In genomic region chr12:48069253-48069652, GRCh38 we compare ENCODE assay signal across 22 cellular contexts. TPM values are rescaled to one million over a fixed set of nuclear protein-coding genes. Genes with fewer than 3 reads are reported as not detected.
DNase-seq lines count a peak whose midpoint lies in the region; ATAC-seq and TF ChIP-seq lines count a peak whose summit lies in the region.
"Had no signal": no experiment of that assay in that cellular context is flagged by ENCODE, and none has a peak within 500 bp of the region (broad histone marks: within the 10 kb centered on the region; RNA-seq: fewer than 3 reads in every experiment).

No MANE protein-coding gene starts in this region.

- intact Hi-C loops in PC-3 (cut with micrococcal nuclease), result no loop called here

- no peak overlapping the region for H3K4me2 ChIP-seq in PC-3 (ENCODE audit: low read length)

- H3K4me3 ChIP-seq in PC-3 (ENCODE audit: low read length), result no peak overlapping the region
- no peak overlapping the region for H3K4me3 ChIP-seq in neutrophil (ENCODE audit: low read depth in 1 of 2, low read length in 1 of 2)
- H3K4me3 ChIP-seq: spleen had no signal

- no peaks in the 10 kb centered on the region for H3F3A ChIP-seq in PC-3 (ENCODE audit: low read length, unreplicated experiment)

- H3K9me2 ChIP-seq in PC-3 (replicated peaks; ENCODE audit: low read length), result no peaks in the 10 kb centered on the region

- no peaks in the 10 kb centered on the region for H3K79me2 ChIP-seq in PC-3 (ENCODE audit: low read length)

- H3K9ac ChIP-seq in PC-3 (ENCODE audit: low read length), result no peak overlapping the region

- no peaks in the 10 kb centered on the region for H3K27me3 ChIP-seq in PC-3 (ENCODE audit: low read length)
- H3K27me3 ChIP-seq in neutrophil, result no peaks in the 10 kb centered on the region
- H3K27me3 ChIP-seq: spleen had no signal

- TF ChIP-seq CTCF in PC-3 (conservative IDR thresholded peaks at IDR 0.05; ENCODE audit: low read depth, low read length) (no peak), neutrophil (IDR thresholded peaks at IDR 0.05) (no peak)

- POLR2A ChIA-PET in PC-3 (lab: Charles Lee; ENCODE audit: unreplicated experiment), result no interaction called here

- no TSS peak for BruUV-seq in PC-3 (replicated peaks; lab: Mats Ljungman, UMichigan)

- no peak overlapping the region for H2AFZ ChIP-seq in PC-3 (ENCODE audit: low read length)

- ATAC-seq in PC-3 (peak; percentile 29; the same call in 1 of the 2 replicates), GM18520 (IDR thresholded peaks at IDR 0.05; ENCODE audit: unreplicated experiment) (no peak)
- ATAC-seq: CD8-positive, alpha-beta T cell; left cardiac atrium; natural killer cell; stimulated activated naive CD8-positive, alpha-beta T cell treated with anti-CD3 and anti-CD28 coated beads, Interleukin-15, Interleukin-2, amounts not matched to agents 100 U/mL and 50 U/mL, for 24 hours had no signal

- CTCF ChIA-PET in PC-3 (lab: Charles Lee), result no interaction called here

- DNase-seq in HS-5 (ENCODE audit: low read depth) (peak; percentile 22), PC-3 (peak; percentile 35), epithelial cell of prostate (ENCODE audit: low read depth, low spot score) (peak; percentile 20), NOMO-1 treated with DMSO at 0.1 percent for 48 hours (lab: John Stamatoyannopoulos, UW; ENCODE audit: unreplicated experiment) (no peak), dermis blood vessel endothelial cell (no peak)
- DNase-seq: activated CD4-positive, alpha-beta T cell treated with anti-CD3 and anti-CD28 coated beads for 1 hour; activated naive CD4-positive, alpha-beta T cell treated with anti-CD3 and anti-CD28 coated beads, Interleukin-2, amount 50 U/mL, for 16 hours; anterior cingulate cortex; caudate nucleus; CD8-positive, alpha-beta T cell; GDM1; Karpas-422; left cardiac atrium; mesendoderm; natural killer cell; NCI-H2081 treated with DMSO at 0.1 percent for 48 hours; NCI-H510A treated with DMSO at 0.1 percent for 48 hours; spleen; stimulated activated CD4-positive, alpha-beta T cell treated with anti-CD3 and anti-CD28 coated beads, Interleukin-4, amount 100 ng/mL, for 1 hour; stimulated activated naive CD8-positive, alpha-beta T cell treated with anti-CD3 and anti-CD28 coated beads, Interleukin-15, Interleukin-2, amounts not matched to agents 100 U/mL and 50 U/mL, for 24 hours had no signal

- no peak overlapping the region for H3K27ac ChIP-seq in PC-3 (ENCODE audit: low read length)
- H3K27ac ChIP-seq in epithelial cell of prostate, result peak overlapping the region; percentile 14
- H3K27ac ChIP-seq in neutrophil, result peak overlapping the region; percentile 45
- H3K27ac ChIP-seq: spleen had no signal

- H3K4me1 ChIP-seq in PC-3 (ENCODE audit: insufficient read depth, low read length), result no peaks in the 10 kb centered on the region; the same call in 1 of the 2 replicates
- H3K4me1 ChIP-seq in neutrophil (ENCODE audit: control insufficient read depth in 1 of 2, insufficient read depth in 1 of 2, low read depth in 1 of 2, low read length in 1 of 2), result peaks cover 5 to 6% of the 10 kb centered on the region in 2 experiments
- H3K4me1 ChIP-seq: spleen had no signal

- H3K36me3 ChIP-seq in PC-3 (ENCODE audit: low read depth, low read length) (peaks cover 41% of the 10 kb centered on the region), neutrophil (peaks cover 67% of the 10 kb centered on the region)

- H4K20me1 ChIP-seq in PC-3 (ENCODE audit: low read length), result no peaks in the 10 kb centered on the region

- H3K9me3 ChIP-seq in PC-3 (ENCODE audit: low read length) (no peaks in the 10 kb centered on the region), neutrophil (no peaks in the 10 kb centered on the region)
- H3K9me3 ChIP-seq: spleen had no signal

RNA-seq across cellular contexts. Expression of gene SENP1, which starts 36.6 kb away (rescaled TPM):
- total RNA-seq in PC-3 (2014; rRNA removed), result 16.9 and 20.9 TPM in 2 replicates
- 15.1 and 15.7 TPM in 2 replicates for total RNA-seq in dermis blood vessel endothelial cell

RNA-seq across cellular contexts. Expression of gene PFKM, which starts 49.9 kb away (rescaled TPM):
- total RNA-seq in PC-3 (2014; rRNA removed) (62.2 and 80.8 TPM in 2 replicates), dermis blood vessel endothelial cell (57.0 and 70.2 TPM in 2 replicates)

Comparison
In these comparisons a context has a peak if more than half of its experiments do, and no peak if none do; other contexts are left out.
1. DNase-seq: peak in HS-5 (single experiment), PC-3 (single experiment) and epithelial cell of prostate (single experiment); none in NOMO-1 treated with DMSO at 0.1 percent for 48 hours (single experiment) and dermis blood vessel endothelial cell (single experiment).